In the genomic region with DNA sequence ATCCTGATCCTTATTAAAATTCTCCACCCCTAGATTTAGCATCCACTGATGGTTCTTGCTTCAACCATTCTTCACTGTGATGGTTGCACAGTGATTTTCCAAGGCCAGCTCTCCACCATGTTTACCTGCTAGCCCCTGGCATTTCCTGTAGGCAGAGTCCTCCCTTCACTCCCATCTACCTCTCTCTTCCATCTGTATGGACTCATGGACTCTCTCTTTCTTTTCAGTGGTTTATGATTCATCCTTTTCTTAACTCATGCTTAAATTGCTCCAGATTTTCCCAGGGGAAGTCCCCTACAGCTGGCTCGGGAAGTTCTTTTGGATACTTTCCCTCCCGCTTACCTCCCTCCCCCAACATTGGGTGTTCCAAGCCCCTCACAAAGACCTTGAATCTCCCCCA, we compare ENCODE assay signal across 12 cellular contexts. TPM values are rescaled to one million over a fixed set of nuclear protein-coding genes. Genes with fewer than 3 reads are reported as not detected.
DNase-seq lines count a peak whose midpoint lies in the region; ATAC-seq and TF ChIP-seq lines count a peak whose summit lies in the region.
"Had no signal": no experiment of that assay in that cellular context is flagged by ENCODE, and none has a peak within 500 bp of the region (broad histone marks: within the 10 kb centered on the region; RNA-seq: fewer than 3 reads in every experiment).

No MANE protein-coding gene starts in this region.

- POLR2A ChIA-PET in RWPE1 (lab: Yijun Ruan, JAX; ENCODE audit: low non-redundant PET) = no interaction called here

- DNase-seq in ELR (ENCODE audit: low read depth) (peak; percentile 89), RWPE1 (ENCODE audit: low spot score) (peak; percentile 48), omental fat pad (ENCODE audit: low spot score) (no peak), GM13977 (ENCODE audit: low spot score) (no peak)
- DNase-seq in effector CD8-positive, alpha-beta T cell (lab: John Stamatoyannopoulos, UW) = no peak
- no peak for DNase-seq in activated CD4-positive, alpha-beta T cell treated with anti-CD3 and anti-CD28 coated beads for 4 hours
- DNase-seq: left ventricle myocardium superior had no signal

- H3K27ac ChIP-seq in RWPE1 = peak overlapping the region; percentile 80

- CTCF ChIA-PET in RWPE1 (lab: Yijun Ruan, JAX) = interaction anchor here (0.6 kb wide), 1 partner anchor 21 kb away, joined by 3 read pairs; no protein-coding TSS in a partner anchor

- in situ Hi-C loops in GM13977 (cut with MboI; ENCODE audit: low pct_unique_long_range_greater_than_20kb, low sequenced_read_pairs, unreplicated experiment) = no loop called here

- TF ChIP-seq CTCF in RWPE1 (conservative IDR thresholded peaks at IDR 0.05; ENCODE audit: low read depth) = no peak
- no peak for TF ChIP-seq CTCF in omental fat pad (IDR thresholded peaks at IDR 0.05)
- no peak for TF ChIP-seq CTCF in GM13977 (IDR thresholded peaks at IDR 0.05; ENCODE audit: extremely low read depth, insufficient read depth, missing control alignments)

- ATAC-seq in esophagus mucosa (peak; percentile 66), omental fat pad (ENCODE audit: low FRiP score) (peak; percentile 51), GM21423 (IDR thresholded peaks at IDR 0.05; ENCODE audit: unreplicated experiment) (no peak)
- ATAC-seq: left ventricle myocardium superior, WTC11 had no signal

RNA-seq across cellular contexts. Expression of a gene that starts 18.7 kb away (rescaled TPM):
- total RNA-seq in esophagus mucosa (not detected), omental fat pad (not detected)
- total RNA-seq: left ventricle myocardium superior, smooth muscle cell, temporal lobe, WTC11 had no signal

RNA-seq across cellular contexts. Expression of a gene that starts 31.4 kb away (rescaled TPM):
- total RNA-seq in esophagus mucosa (10.1 TPM), omental fat pad (10 to 100 TPM in 3 of 4 donors, 1 to 10 TPM in 1; 6.1 to 22.1 (median 18.0) TPM)

Comparison
In these comparisons a context has a peak if more than half of its experiments do, and no peak if none do; other contexts are left out.
1. DNase-seq: peak in ELR (single experiment) and RWPE1 (single experiment); none in omental fat pad (single experiment), effector CD8-positive, alpha-beta T cell (single experiment), activated CD4-positive, alpha-beta T cell treated with anti-CD3 and anti-CD28 coated beads for 4 hours (0 of 2) and GM13977 (single experiment).